In genomic region chr10:75817224-75817623, GRCh38 we compare ENCODE assay signal across 18 cellular contexts.
A peak's percentile ranks its signal among the peaks of the same experiment; 100 is the strongest.
DNase-seq lines count a peak whose midpoint lies in the region; ATAC-seq and TF ChIP-seq lines count a peak whose summit lies in the region.
"Had no signal": no experiment of that assay in that cellular context is flagged by ENCODE, and none has a peak within 500 bp of the region (broad histone marks: within the 10 kb centered on the region; RNA-seq: fewer than 3 reads in every experiment).

No MANE protein-coding gene starts in this region.

- H3K4me3 ChIP-seq in left ventricle myocardium inferior: no peak overlapping the region
- H3K4me3 ChIP-seq: A549; BLaER1 treated with 17β-estradiol and CSF1 and Interleukin-3, amounts not matched to agents 10 nM and 100 nM; GM12878 had no signal

- H3K4me1 ChIP-seq in left ventricle myocardium inferior: peaks cover 9% of the 10 kb centered on the region
- H3K4me1 ChIP-seq: A549; BLaER1 treated with 17β-estradiol and CSF1 and Interleukin-3, amounts not matched to agents 10 nM and 100 nM; Caco-2 had no signal

- H3K27me3 ChIP-seq in left ventricle myocardium inferior (ENCODE audit: low read depth): no peaks in the 10 kb centered on the region
- H3K27me3 ChIP-seq: BLaER1 treated with 17β-estradiol and CSF1 and Interleukin-3, amounts not matched to agents 10 nM and 100 nM had no signal

- DNase-seq in Right ventricle myocardium inferior (ENCODE audit: missing footprints) (no peak), cardiac septum (ENCODE audit: low spot score) (no peak), left ventricle myocardium superior (no peak), left ventricle myocardium inferior (no peak), sciatic nerve (ENCODE audit: low spot score) (no peak), GM03348 (ENCODE audit: low spot score) (no peak)
- DNase-seq: AML-193; Caco-2; Calu3; CD4-positive, alpha-beta T cell; CD8-positive, alpha-beta T cell; DMS79 treated with DMSO at 0.1 percent for 48 hours; GF-D8 had no signal

- peak; percentile 56 for ATAC-seq in Right ventricle myocardium inferior
- ATAC-seq in left ventricle myocardium superior: peak; percentile 52
- ATAC-seq in sciatic nerve: peak; percentile 77
- ATAC-seq: A549; CD8-positive, alpha-beta T cell; GM12878 had no signal

- no peaks in the 10 kb centered on the region for H3K9me3 ChIP-seq in left ventricle myocardium inferior (replicated peaks)
- H3K9me3 ChIP-seq: Caco-2 had no signal

- no peak for TF ChIP-seq CTCF in left ventricle myocardium inferior (IDR thresholded peaks at IDR 0.05; ENCODE audit: borderline replicate concordance)

- H3K36me3 ChIP-seq in left ventricle myocardium inferior: no peaks in the 10 kb centered on the region
- H3K36me3 ChIP-seq: BLaER1 treated with 17β-estradiol and CSF1 and Interleukin-3, amounts not matched to agents 10 nM and 100 nM had no signal

- intact Hi-C loops in Right ventricle myocardium inferior (cut with DNase I) (no loop called here), cardiac septum (cut with DNase I) (no loop called here), left ventricle myocardium superior (cut with micrococcal nuclease) (no loop called here), left ventricle myocardium inferior (cut with micrococcal nuclease) (no loop called here), sciatic nerve (cut with DNase I) (no loop called here)

- no peak overlapping the region for H3K27ac ChIP-seq in left ventricle myocardium inferior (replicated peaks)
- H3K27ac ChIP-seq: 22Rv1; A549; BLaER1 treated with 17β-estradiol and CSF1 and Interleukin-3, amounts not matched to agents 10 nM and 100 nM; C4-2B had no signal
